In genomic region chr1:109793089-109793485, GRCh38 we compare ENCODE assay signal across 10 cellular contexts. TPM values are rescaled to one million over a fixed set of nuclear protein-coding genes. Genes with fewer than 3 reads are reported as not detected.
DNase-seq lines count a peak whose midpoint lies in the region; ATAC-seq and TF ChIP-seq lines count a peak whose summit lies in the region.
"Had no signal": no experiment of that assay in that cellular context is flagged by ENCODE, and none has a peak within 500 bp of the region (broad histone marks: within the 10 kb centered on the region; RNA-seq: fewer than 3 reads in every experiment).

No MANE protein-coding gene starts in this region.

- H3K9ac ChIP-seq in skeletal muscle tissue (ENCODE audit: low read depth in 1 of 3, low read length in 3 of 3), result peak overlapping the region in 1 of 3 donors; percentile 20

- H3K36me3 Mint-ChIP-seq in activated CD4-positive, alpha-beta memory T cell treated with anti-CD3 and anti-CD28 coated beads, Interleukin-2, amount 10 ng/mL, durations not matched to agents 7 days and 5 days (ENCODE audit: low read depth), result peaks cover 4% of the 10 kb centered on the region
- no peaks in the 10 kb centered on the region for H3K36me3 Mint-ChIP-seq in immature natural killer cell

- no peak for DNase-seq in HL-60 (ENCODE audit: low read depth in 1 of 2, low spot score in 1 of 2)
- DNase-seq in activated CD4-positive, alpha-beta memory T cell treated with anti-CD3 and anti-CD28 coated beads, Interleukin-2, amount 10 ng/mL, durations not matched to agents 7 days and 5 days, result no peak
- no peak for DNase-seq in immature natural killer cell
- no peak for DNase-seq in amniotic stem cell (lab: John Stamatoyannopoulos, UW)
- no peak for DNase-seq in substantia nigra (lab: John Stamatoyannopoulos, UW)
- DNase-seq in GM19238 (ENCODE audit: insufficient read length, low spot score), result no peak
- DNase-seq: activated naive CD4-positive, alpha-beta T cell treated with anti-CD3 and anti-CD28 coated beads for 36 hours; occipital lobe had no signal

- peak overlapping the region; percentile 40; the same call in 1 of the 2 replicates for H3K27ac ChIP-seq in HL-60 (replicated peaks)
- H3K27ac ChIP-seq in skeletal muscle tissue (ENCODE audit: low read depth, low read length), result peak overlapping the region; percentile 10
- H3K27ac ChIP-seq in substantia nigra (ENCODE audit: low read depth, low read length, poor library complexity, severe bottlenecking), result no peak overlapping the region

- no peaks in the 10 kb centered on the region for H3K9me3 Mint-ChIP-seq in activated CD4-positive, alpha-beta memory T cell treated with anti-CD3 and anti-CD28 coated beads, Interleukin-2, amount 10 ng/mL, durations not matched to agents 7 days and 5 days
- no peaks in the 10 kb centered on the region for H3K9me3 Mint-ChIP-seq in immature natural killer cell
- H3K9me3 Mint-ChIP-seq: activated naive CD4-positive, alpha-beta T cell treated with anti-CD3 and anti-CD28 coated beads for 36 hours had no signal

- no peak overlapping the region for H3K4me3 Mint-ChIP-seq in activated CD4-positive, alpha-beta memory T cell treated with anti-CD3 and anti-CD28 coated beads, Interleukin-2, amount 10 ng/mL, durations not matched to agents 7 days and 5 days
- peak overlapping the region in 3 of 5 donors; percentile 4 to 70 (median 39) for H3K4me3 Mint-ChIP-seq in immature natural killer cell
- H3K4me3 Mint-ChIP-seq: activated naive CD4-positive, alpha-beta T cell treated with anti-CD3 and anti-CD28 coated beads for 36 hours had no signal

- H3K4me1 Mint-ChIP-seq in activated CD4-positive, alpha-beta memory T cell treated with anti-CD3 and anti-CD28 coated beads, Interleukin-2, amount 10 ng/mL, durations not matched to agents 7 days and 5 days, result peaks cover 91% of the 10 kb centered on the region
- peaks cover 72 to 74% of the 10 kb centered on the region in 2 donors for H3K4me1 Mint-ChIP-seq in immature natural killer cell

- H3K4me1 ChIP-seq in skeletal muscle tissue (ENCODE audit: control insufficient read depth in 3 of 3, insufficient read depth in 3 of 3, low read length in 3 of 3), result peaks cover 40 to 48% (median 43%) of the 10 kb centered on the region in 3 donors

- H3K27me3 Mint-ChIP-seq in activated CD4-positive, alpha-beta memory T cell treated with anti-CD3 and anti-CD28 coated beads, Interleukin-2, amount 10 ng/mL, durations not matched to agents 7 days and 5 days, result no peaks in the 10 kb centered on the region
- H3K27me3 Mint-ChIP-seq in immature natural killer cell (ENCODE audit: low read depth in 3 of 3), result peaks cover 4 to 13% (median 10%) of the 10 kb centered on the region in 3 donors

- H3K4me3 ChIP-seq in HL-60 (replicated peaks; ENCODE audit: insufficient read depth, low read length), result no peak overlapping the region
- no peak overlapping the region for H3K4me3 ChIP-seq in skeletal muscle tissue (ENCODE audit: low read length in 3 of 3)

- ATAC-seq in HG02938 (IDR thresholded peaks at IDR 0.05; ENCODE audit: unreplicated experiment), result no peak

- peak overlapping the region; percentile 41 for H3K27ac Mint-ChIP-seq in activated CD4-positive, alpha-beta memory T cell treated with anti-CD3 and anti-CD28 coated beads, Interleukin-2, amount 10 ng/mL, durations not matched to agents 7 days and 5 days
- peak overlapping the region; percentile 72 to 92 (median 84) for H3K27ac Mint-ChIP-seq in immature natural killer cell

- CTCF ChIA-PET in activated CD4-positive, alpha-beta memory T cell treated with anti-CD3 and anti-CD28 coated beads, Interleukin-2, amount 10 ng/mL, durations not matched to agents 7 days and 5 days (lab: Charles Lee), result interaction anchor here (1.0 to 27.1 kb wide), 4 partner anchors 8 to 189 kb away, joined by 3 to 655 read pairs (median 117); partner anchors contain the start of gene AHCYL1

- no peak for TF ChIP-seq CTCF in HL-60 (IDR thresholded peaks at IDR 0.05; ENCODE audit: insufficient read depth, low read length)

- no peaks in the 10 kb centered on the region for H3K36me3 ChIP-seq in skeletal muscle tissue (ENCODE audit: control insufficient read depth in 3 of 3, insufficient read depth in 3 of 3, low read length in 3 of 3)

- POLR2A ChIA-PET in activated CD4-positive, alpha-beta memory T cell treated with anti-CD3 and anti-CD28 coated beads, Interleukin-2, amount 10 ng/mL, durations not matched to agents 7 days and 5 days (lab: Charles Lee), result interaction anchor here (1.1 to 6.4 kb wide), 3 partner anchors 9 to 242 kb away, joined by 3 to 137 read pairs (median 52); partner anchors contain the start of gene CSF1

- H3K27me3 ChIP-seq in HL-60 (ENCODE audit: insufficient read depth, poor library complexity, severe bottlenecking), result no peaks in the 10 kb centered on the region
- H3K27me3 ChIP-seq in skeletal muscle tissue (ENCODE audit: control insufficient read depth in 3 of 3, insufficient read depth in 3 of 3, low read length in 3 of 3), result no peaks in the 10 kb centered on the region

- H3K9me3 ChIP-seq in skeletal muscle tissue (ENCODE audit: control insufficient read depth in 3 of 3, low read length in 3 of 3), result no peaks in the 10 kb centered on the region

RNA-seq across cellular contexts. Expression of gene EPS8L3, which starts 29.4 kb away (rescaled TPM):
- total RNA-seq in activated CD4-positive, alpha-beta memory T cell treated with anti-CD3 and anti-CD28 coated beads, Interleukin-2, amount 10 ng/mL, durations not matched to agents 7 days and 5 days, result not detected
- polyA plus RNA-seq in immature natural killer cell, result under 1 TPM in 2 of 3 donors, not detected in 1; 0.09 to 0.13 TPM
- not detected for total RNA-seq in skeletal muscle tissue
- total RNA-seq: activated naive CD4-positive, alpha-beta T cell treated with anti-CD3 and anti-CD28 coated beads for 36 hours; occipital lobe had no signal

RNA-seq across cellular contexts. Expression of gene GSTM3, which starts 52.2 kb away (rescaled TPM):
- total RNA-seq in activated CD4-positive, alpha-beta memory T cell treated with anti-CD3 and anti-CD28 coated beads, Interleukin-2, amount 10 ng/mL, durations not matched to agents 7 days and 5 days, result under 1 TPM; 0.23 to 0.95 TPM
- polyA plus RNA-seq in immature natural killer cell, result 1 to 10 TPM; 1.1 to 7.1 (median 5.9) TPM
- 24.5 TPM for total RNA-seq in skeletal muscle tissue

Comparison
In these comparisons a context has a peak if more than half of its experiments do, and no peak if none do; other contexts are left out.
1. RNA of gene GSTM3, which starts 52.2 kb away (total RNA-seq): 24.5 TPM in skeletal muscle tissue (single experiment); 0.23 to 0.95 TPM in activated CD4-positive, alpha-beta memory T cell treated with anti-CD3 and anti-CD28 coated beads, Interleukin-2, amount 10 ng/mL, durations not matched to agents 7 days and 5 days; every median in the first group is over 10 times any median in the second.